In the genomic region with DNA sequence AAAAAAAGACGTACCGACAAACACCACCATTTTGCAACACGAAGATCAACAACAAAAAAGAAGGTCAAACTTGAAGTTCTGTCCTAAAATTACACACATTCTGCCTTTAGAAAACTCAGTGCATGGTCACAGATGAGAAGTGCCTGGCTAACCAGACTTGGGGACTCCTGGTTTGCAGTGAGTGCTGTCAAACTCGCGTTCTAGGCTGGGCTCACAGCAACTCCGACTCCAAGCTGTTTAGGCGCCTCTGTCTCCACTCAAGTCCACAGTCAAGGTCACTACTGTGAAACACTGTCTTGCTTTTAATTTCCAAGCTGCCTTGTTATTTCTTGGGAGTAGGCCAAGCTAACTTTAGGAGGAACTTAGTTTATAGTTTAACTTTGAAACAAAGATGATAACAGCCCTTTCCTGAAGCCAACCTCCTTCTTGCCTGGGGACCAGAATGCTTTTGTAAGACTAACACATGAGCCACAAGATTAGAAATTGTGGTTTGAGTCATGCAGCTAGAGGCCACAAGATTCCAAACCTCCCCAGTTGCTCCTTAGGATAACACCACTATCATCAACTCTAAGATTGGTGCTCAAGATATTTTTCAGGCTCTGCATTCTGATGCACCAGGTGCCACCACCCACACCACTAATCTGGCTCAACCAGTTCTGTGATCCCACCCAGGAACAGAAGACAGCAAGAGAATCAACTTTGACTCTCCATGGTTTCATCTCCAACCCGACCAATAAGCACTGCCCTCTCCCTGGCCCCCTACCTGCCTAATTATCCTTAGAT, we compare ENCODE assay signal across 8 cellular contexts. TPM values are rescaled to one million over a fixed set of nuclear protein-coding genes. Genes with fewer than 3 reads are reported as not detected.
DNase-seq lines count a peak whose midpoint lies in the region; ATAC-seq and TF ChIP-seq lines count a peak whose summit lies in the region.

No MANE protein-coding gene starts in this region.

- DNase-seq in CD4-positive, alpha-beta T cell: no peak
- DNase-seq in Jurkat, Clone E6-1 (ENCODE audit: low read depth, low spot score): no peak
- DNase-seq in myocyte (ENCODE audit: low read depth) (peak; percentile 80), SW480 (ENCODE audit: low spot score) (no peak), cerebellar cortex (ENCODE audit: low spot score) (no peak)

- intact Hi-C loops in CD4-positive, alpha-beta T cell (cut with DNase I, micrococcal nuclease): loop anchor here (1.0 to 5.0 kb wide), 3 partner anchors 141 to 152 kb away; a partner anchor contains a TSS

- H3K27me3 Mint-ChIP-seq in CD4-positive, alpha-beta T cell: no peaks in the 10 kb centered on the region
- H3K27me3 Mint-ChIP-seq in brain: peaks cover 2% of the 10 kb centered on the region

- ATAC-seq in CD4-positive, alpha-beta T cell (ENCODE audit: poor library complexity): no peak
- no peak for ATAC-seq in GM19324 (IDR thresholded peaks at IDR 0.05; ENCODE audit: low FRiP score, unreplicated experiment)
- ATAC-seq in HG02759 (IDR thresholded peaks at IDR 0.05; ENCODE audit: unreplicated experiment): no peak

- peak overlapping the region; percentile 36 for H3K27ac Mint-ChIP-seq in CD4-positive, alpha-beta T cell
- H3K27ac Mint-ChIP-seq in brain: peak overlapping the region in 4 of 5 experiments; percentile 62 to 89 (median 67)

- no peak for TF ChIP-seq CTCF in CD4-positive, alpha-beta T cell (IDR thresholded peaks at IDR 0.05)
- no peak for TF ChIP-seq CTCF in brain (conservative IDR thresholded peaks at IDR 0.05)

- peaks cover 3% of the 10 kb centered on the region for H3K9me3 Mint-ChIP-seq in CD4-positive, alpha-beta T cell
- H3K9me3 Mint-ChIP-seq in brain: peaks cover 16 to 39% (median 20%) of the 10 kb centered on the region in 5 experiments

- H3K4me3 ChIP-seq in Jurkat, Clone E6-1 (ENCODE audit: low read length): peak overlapping the region; percentile 74

- no peaks in the 10 kb centered on the region for H3K27me3 ChIP-seq in CD4-positive, alpha-beta T cell (ENCODE audit: control insufficient read depth, insufficient read depth, low read length)

- CTCF ChIA-PET in CD4-positive, alpha-beta T cell (lab: Charles Lee): no interaction called here

- POLR2A ChIA-PET in CD4-positive, alpha-beta T cell (lab: Charles Lee): interaction anchor here (1.0 to 1.6 kb wide), 2 partner anchors 12 to 250 kb away, joined by 3 to 4 read pairs; a partner anchor contains a TSS

- H3K9me3 ChIP-seq in CD4-positive, alpha-beta T cell (ENCODE audit: control insufficient read depth, low read length): no peaks in the 10 kb centered on the region

- peak overlapping the region; percentile 86 for H3K4me3 Mint-ChIP-seq in CD4-positive, alpha-beta T cell
- H3K4me3 Mint-ChIP-seq in brain: peak overlapping the region; percentile 82 to 88 (median 85)

- H3K36me3 Mint-ChIP-seq in CD4-positive, alpha-beta T cell (ENCODE audit: low read depth): peaks cover 36% of the 10 kb centered on the region
- H3K36me3 Mint-ChIP-seq in brain: peaks cover 36% of the 10 kb centered on the region

- peaks cover 26% of the 10 kb centered on the region for H3K4me1 Mint-ChIP-seq in CD4-positive, alpha-beta T cell (ENCODE audit: low read depth)
- peaks cover 27% of the 10 kb centered on the region for H3K4me1 Mint-ChIP-seq in brain

- H3K27ac ChIP-seq in CD4-positive, alpha-beta T cell (ENCODE audit: low read depth, low read length): no peak overlapping the region

RNA-seq across cellular contexts. Expression of a gene that starts 1.1 kb away (rescaled TPM):
- total RNA-seq in CD4-positive, alpha-beta T cell: 1 to 10 TPM; 4.8 to 6.1 TPM
- polyA plus RNA-seq in Jurkat, Clone E6-1 (2012; ENCODE audit: insufficient read depth, insufficient read length): 44.7 TPM
- polyA plus RNA-seq in brain (ENCODE audit: insufficient read depth, low read depth, low replicate concordance): 17.7 TPM
- total RNA-seq in myocyte: 38.2 and 40.9 TPM in 2 replicates
- 24.9 TPM for polyA plus RNA-seq in myocyte (2012)

RNA-seq across cellular contexts. Expression of a gene that starts 1.7 kb away (rescaled TPM):
- total RNA-seq in CD4-positive, alpha-beta T cell: 10 to 100 TPM; 18.8 to 19.5 TPM
- polyA plus RNA-seq in Jurkat, Clone E6-1 (2012; ENCODE audit: insufficient read depth, insufficient read length): 41.9 TPM
- polyA plus RNA-seq in brain (ENCODE audit: insufficient read depth, low read depth, low replicate concordance): 174 TPM
- 12.3 and 16.4 TPM in 2 replicates for total RNA-seq in myocyte
- 14.8 TPM for polyA plus RNA-seq in myocyte (2012)
